8 cellular contexts compared by ENCODE assay signal in the genomic region with DNA sequence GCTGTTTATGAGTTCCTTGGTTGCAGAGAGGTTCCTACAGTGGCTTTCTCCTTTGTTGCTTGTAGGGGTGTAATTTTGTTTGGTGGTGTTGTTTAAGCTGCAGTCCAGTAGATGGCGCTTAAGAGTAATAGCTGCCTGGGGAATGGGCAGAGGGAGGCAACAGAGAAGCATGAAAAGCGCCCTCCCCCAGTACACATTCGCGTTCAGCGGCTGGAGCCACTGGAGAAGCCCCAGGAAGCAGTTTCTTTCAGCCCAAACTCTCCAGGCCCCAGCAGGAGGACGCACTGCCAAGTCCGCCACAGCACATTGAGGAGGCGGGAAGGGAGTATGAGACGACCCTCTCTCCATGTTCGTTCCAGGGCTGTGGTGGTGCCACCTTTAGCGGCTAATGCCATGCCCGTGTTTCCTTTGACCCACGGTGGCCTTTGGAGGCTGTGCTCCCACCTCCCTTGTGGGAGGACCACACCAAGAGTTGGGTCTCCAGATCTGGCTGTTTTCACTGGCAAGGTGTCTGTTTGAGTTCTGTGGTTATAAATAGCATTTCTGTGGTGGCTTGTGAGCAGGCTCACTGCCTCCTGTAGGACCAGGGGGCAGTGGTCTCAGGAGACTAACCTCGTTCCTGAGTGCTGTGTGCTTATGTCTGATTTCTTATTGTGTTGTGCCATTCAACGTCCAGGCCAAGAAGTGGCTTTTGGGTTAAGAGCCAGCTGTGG.
DNase-seq lines count a peak whose midpoint lies in the region; ATAC-seq, FAIRE-seq and TF ChIP-seq lines count a peak whose summit lies in the region.

No MANE protein-coding gene starts in this region.

- H3K4ac ChIP-seq in IMR-90 (ENCODE audit: low read depth, low read length) = no peak overlapping the region

- in situ Hi-C loops in IMR-90 (cut with MboI; ENCODE audit: low sequenced_read_pairs) = no loop called here

- H2BK20ac ChIP-seq in IMR-90 (ENCODE audit: low read depth, low read length) = no peak overlapping the region

- TF ChIP-seq CTCF in IMR-90 (conservative IDR thresholded peaks at IDR 0.05; ENCODE audit: low read depth, low read length) (peak; percentile 73), gastroesophageal sphincter (IDR thresholded peaks at IDR 0.05) (peak in 3 of 4 experiments; percentile 14 to 61 (median 39))

- POLR2A ChIA-PET in IMR-90 (lab: Charles Lee; ENCODE audit: unreplicated experiment) = no interaction called here

- no peak overlapping the region for H3K23ac ChIP-seq in IMR-90 (ENCODE audit: low read depth, low read length)

- H3K4me1 ChIP-seq in IMR-90 (ENCODE audit: control insufficient read depth, insufficient read depth, low read length) = peaks cover 3% of the 10 kb centered on the region
- peaks cover 0 to 70% (median 2%) of the 10 kb centered on the region in 3 donors for H3K4me1 ChIP-seq in gastroesophageal sphincter

- H3K27ac ChIP-seq in IMR-90 (ENCODE audit: insufficient read depth, low read length) (no peak overlapping the region), gastroesophageal sphincter (no peak overlapping the region)

- H3K18ac ChIP-seq in IMR-90 (ENCODE audit: low read depth, low read length) = no peak overlapping the region

- peaks cover 44 to 45% of the 10 kb centered on the region in 2 experiments for H3K79me1 ChIP-seq in IMR-90 (ENCODE audit: low read depth in 1 of 2, low read length in 2 of 2)

- H2AK9ac ChIP-seq in IMR-90 (replicated peaks; ENCODE audit: low read depth, low read length, poor library complexity) = peak overlapping the region; percentile 55

- BruUV-seq in IMR-90 (replicated peaks; lab: Mats Ljungman, UMichigan) = no TSS peak

- H3K56ac ChIP-seq in IMR-90 (ENCODE audit: extremely low read depth, insufficient read depth, low read length) = no peak overlapping the region

- H2BK15ac ChIP-seq in IMR-90 (ENCODE audit: low read depth, low read length) = no peak overlapping the region

- TF ChIP-seq POLR2A in IMR-90 (IDR thresholded peaks at IDR 0.05; ENCODE audit: low read depth, low read length) (no peak), gastroesophageal sphincter (IDR thresholded peaks at IDR 0.05) (no peak), H54 (IDR thresholded peaks at IDR 0.05; ENCODE audit: low read depth, low read length) (no peak)

- H4K5ac ChIP-seq in IMR-90 (ENCODE audit: low read depth, low read length) = no peak overlapping the region

- intact Hi-C loops in IMR-90 (cut with micrococcal nuclease) = loop anchor here (1.0 kb wide), 1 partner anchor 459 kb away; no protein-coding TSS in a partner anchor

- DNase-seq in activated CD4-positive, alpha-beta T cell treated with anti-CD3 and anti-CD28 coated beads for 48 hours = peak; percentile 27
- no peak for DNase-seq in activated CD4-positive, alpha-beta T cell treated with anti-CD3 and anti-CD28 coated beads, Interleukin-2, amount 50 U/mL, for 4 hours
- DNase-seq in IMR-90 (peak; percentile 54), UCSD-AML1 (lab: John Stamatoyannopoulos, UW; ENCODE audit: unreplicated experiment) (peak; percentile 19), renal cortical epithelial cell (ENCODE audit: low read depth) (peak; percentile 31), H54 (ENCODE audit: insufficient read length, low spot score) (no peak)

- no peaks in the 10 kb centered on the region for H3K27me3 ChIP-seq in IMR-90 (ENCODE audit: control insufficient read depth, insufficient read depth, low read length)
- H3K27me3 ChIP-seq in gastroesophageal sphincter = no peaks in the 10 kb centered on the region

- H3K9me3 ChIP-seq in IMR-90 (ENCODE audit: control insufficient read depth, insufficient read depth, low read length) (no peaks in the 10 kb centered on the region), gastroesophageal sphincter (no peaks in the 10 kb centered on the region)

- peak; percentile 85 for ATAC-seq in IMR-90 (ENCODE audit: low read depth)
- no peak for ATAC-seq in gastroesophageal sphincter
- no peak for ATAC-seq in HG03469 (IDR thresholded peaks at IDR 0.05; ENCODE audit: unreplicated experiment)

- H3K36me3 ChIP-seq in IMR-90 (ENCODE audit: control insufficient read depth, insufficient read depth, low read length) (peaks cover 2% of the 10 kb centered on the region; the same call in 1 of the 2 replicates), gastroesophageal sphincter (peaks cover 0 to 18% of the 10 kb centered on the region in 2 donors)

- H2AK5ac ChIP-seq in IMR-90 (ENCODE audit: low read depth, low read length) = no peak overlapping the region

- no peak overlapping the region for H2BK120ac ChIP-seq in IMR-90 (ENCODE audit: low read depth, low read length)

- H4K8ac ChIP-seq in IMR-90 (ENCODE audit: low read depth in 2 of 2, low read length in 2 of 2) = no peak overlapping the region

- no peak overlapping the region for H3K4me2 ChIP-seq in IMR-90 (ENCODE audit: low read depth, low read length)

- peaks cover 14% of the 10 kb centered on the region for H3K9me1 ChIP-seq in IMR-90 (ENCODE audit: insufficient read depth, low read length)

- peaks cover 22% of the 10 kb centered on the region for H4K20me1 ChIP-seq in IMR-90 (ENCODE audit: insufficient read depth, low read length)

- H2BK5ac ChIP-seq in IMR-90 (ENCODE audit: low read depth, low read length, poor library complexity, severe bottlenecking) = no peak overlapping the region

- TF ChIP-seq EP300 in gastroesophageal sphincter (IDR thresholded peaks at IDR 0.05) = no peak

- no peak overlapping the region for H3K9ac ChIP-seq in IMR-90 (ENCODE audit: low read depth, low read length)

- dilution Hi-C loops in IMR-90 (cut with HindIII; ENCODE audit: low sequenced_read_pairs, unreplicated experiment) = no loop called here

- H2AFZ ChIP-seq in IMR-90 (replicated peaks; ENCODE audit: low read length, poor library complexity) = no peak overlapping the region

- no peak overlapping the region for H3K4me3 ChIP-seq in IMR-90 (ENCODE audit: insufficient read depth, low read depth, low read length)
- no peak overlapping the region for H3K4me3 ChIP-seq in gastroesophageal sphincter

- FAIRE-seq in H54 (lab: Jason Lieb, UNC) = no peak

- CTCF ChIA-PET in IMR-90 (lab: Yijun Ruan, JAX) = interaction anchor here (0.6 to 0.7 kb wide), 3 partner anchors 15 to 1415 kb away, joined by 3 to 4 read pairs (median 3); no protein-coding TSS in a partner anchor

- WGBS in IMR-90 (ENCODE audit: extremely low coverage in 2 of 2, insufficient read length in 1 of 2), 2 experiments = 89% methylated on average over 1 of the region's 15 CpGs; no CpG with 5 or more reads in 1 of the 2 experiments
- WGBS in gastroesophageal sphincter (ENCODE audit: low coverage in 1 of 2), 2 donors = 64 to 80% methylated on average over 1 to 12 of the region's 15 CpGs

- TF ChIP-seq RAD21 in IMR-90 (IDR thresholded peaks at IDR 0.05; ENCODE audit: low read length) = peak; percentile 68

- H4K91ac ChIP-seq in IMR-90 (ENCODE audit: insufficient read depth, low read depth, low read length) = no peak overlapping the region

- H3K14ac ChIP-seq in IMR-90 (replicated peaks; ENCODE audit: low read depth, low read length) = no peak overlapping the region

TF ChIP-seq in IMR-90, 13 proteins besides CTCF, POLR2A, EP300 and RAD21:
- TF ChIP-seq FOS (IDR thresholded peaks at IDR 0.05; ENCODE audit: low read depth, low read length) (no peak), SMC3 (IDR thresholded peaks at IDR 0.05; ENCODE audit: low read depth, low read length) (peak; percentile 59), NFE2L2 (IDR thresholded peaks at IDR 0.05; ENCODE audit: low read depth, low read length) (no peak), CHD1 (IDR thresholded peaks at IDR 0.05; ENCODE audit: low read depth, low read length) (no peak), CEBPB (IDR thresholded peaks at IDR 0.05; ENCODE audit: low read depth, low read length) (no peak)

Comparison
In these comparisons a context has a peak if more than half of its experiments do, and no peak if none do; other contexts are left out.
1. DNase-seq: peak in activated CD4-positive, alpha-beta T cell treated with anti-CD3 and anti-CD28 coated beads for 48 hours (single experiment), IMR-90 (single experiment), UCSD-AML1 (single experiment) and renal cortical epithelial cell (single experiment); none in activated CD4-positive, alpha-beta T cell treated with anti-CD3 and anti-CD28 coated beads, Interleukin-2, amount 50 U/mL, for 4 hours (0 of 2) and H54 (single experiment).